In genomic region chr17:51085150-51085805, GRCh38 we compare ENCODE assay signal across 15 cellular contexts. TPM values are rescaled to one million over a fixed set of nuclear protein-coding genes. Genes with fewer than 3 reads are reported as not detected.
DNase-seq lines count a peak whose midpoint lies in the region; ATAC-seq and TF ChIP-seq lines count a peak whose summit lies in the region.
"Had no signal": no experiment of that assay in that cellular context is flagged by ENCODE, and none has a peak within 500 bp of the region (broad histone marks: within the 10 kb centered on the region; RNA-seq: fewer than 3 reads in every experiment).

No MANE protein-coding gene starts in this region.

- BruUV-seq in OCI-LY7 (replicated peaks; lab: Mats Ljungman, UMichigan), result no TSS peak

- no peak overlapping the region for H2AFZ ChIP-seq in OCI-LY7 (ENCODE audit: low read length)

- intact Hi-C loops in OCI-LY7 (cut with micrococcal nuclease; ENCODE audit: unreplicated experiment), result no loop called here

- H3K4me2 ChIP-seq in OCI-LY7 (ENCODE audit: low read length), result no peak overlapping the region

- no peaks in the 10 kb centered on the region for H3K9me3 ChIP-seq in OCI-LY7 (ENCODE audit: low read length)
- H3K9me3 ChIP-seq: heart left ventricle, prostate gland had no signal

- no peaks in the 10 kb centered on the region for H3K9me2 ChIP-seq in OCI-LY7 (ENCODE audit: insufficient read depth, low read length)

- H3K4me1 ChIP-seq in OCI-LY7 (ENCODE audit: insufficient read depth, low read length, poor library complexity, severe bottlenecking), result peaks cover 20% of the 10 kb centered on the region
- H3K4me1 ChIP-seq: prostate gland had no signal

- DNase-seq in AG10803 (ENCODE audit: low read depth), result peak; percentile 10
- peak; percentile 9 for DNase-seq in LoVo (ENCODE audit: low spot score)
- peak; percentile 68 for DNase-seq in amniotic epithelial cell (ENCODE audit: low read depth)
- peak; percentile 25 for DNase-seq in glomerular endothelial cell (ENCODE audit: extremely low read depth, low read depth, low spot score)
- no peak for DNase-seq in T-helper 1 cell
- no peak for DNase-seq in NCI-H510A treated with DMSO at 0.1 percent for 48 hours (lab: John Stamatoyannopoulos, UW)
- DNase-seq in OCI-LY7 (ENCODE audit: low spot score), result no peak
- DNase-seq: activated gamma-delta T cell; effector memory CD4-positive, alpha-beta T cell; heart left ventricle; KBM-7; NCI-H146; T1000 had no signal

- peaks cover 5% of the 10 kb centered on the region; the same call in 1 of the 2 replicates for H4K20me1 ChIP-seq in OCI-LY7 (ENCODE audit: insufficient read depth, low read length)

- TF ChIP-seq CTCF in AG10803 (conservative IDR thresholded peaks at IDR 0.05; ENCODE audit: low read length) (no peak), OCI-LY7 (conservative IDR thresholded peaks at IDR 0.05; ENCODE audit: low read length) (no peak)

- H3K27ac ChIP-seq in OCI-LY7 (ENCODE audit: low read depth, low read length, poor library complexity, severe bottlenecking), result no peak overlapping the region
- H3K27ac ChIP-seq: heart left ventricle, prostate gland had no signal

- no peak for ATAC-seq in GM19455 (IDR thresholded peaks at IDR 0.05; ENCODE audit: unreplicated experiment)
- ATAC-seq: heart left ventricle had no signal

- POLR2A ChIA-PET in OCI-LY7 (lab: Charles Lee), result interaction anchor here (0.7 to 1.2 kb wide), 4 partner anchors 12 to 289 kb away, joined by 3 to 4 read pairs (median 3); no protein-coding TSS in a partner anchor

- H3K36me3 ChIP-seq in OCI-LY7 (ENCODE audit: insufficient read depth, low read length), result no peaks in the 10 kb centered on the region
- H3K36me3 ChIP-seq: heart left ventricle, prostate gland had no signal

- CTCF ChIA-PET in OCI-LY7 (lab: Charles Lee; ENCODE audit: unreplicated experiment), result no interaction called here

- H3K79me2 ChIP-seq in OCI-LY7 (ENCODE audit: insufficient read depth, low read depth, low read length), result peaks cover 68% of the 10 kb centered on the region

- H3K4me3 ChIP-seq in AG10803 (ENCODE audit: low read length) (no peak overlapping the region), OCI-LY7 (ENCODE audit: low read depth, low read length, poor library complexity, severe bottlenecking) (no peak overlapping the region)
- H3K4me3 ChIP-seq: heart left ventricle, prostate gland had no signal

RNA-seq across cellular contexts. Expression of gene SPAG9, which starts 35.4 kb away (rescaled TPM):
- total RNA-seq in glomerular endothelial cell (53.1 and 117 TPM in 2 replicates), OCI-LY7 (2022) (75.5 and 87.9 TPM in 2 replicates)
- total RNA-seq in OCI-LY7 (2014; rRNA removed; shearing (Covaris generic)), result 61.1 and 78.9 TPM in 2 replicates

Comparison
In these comparisons a context has a peak if more than half of its experiments do, and no peak if none do; other contexts are left out.
1. DNase-seq: peak in AG10803 (single experiment), LoVo (single experiment), amniotic epithelial cell (single experiment) and glomerular endothelial cell (single experiment); none in T-helper 1 cell (0 of 5), NCI-H510A treated with DMSO at 0.1 percent for 48 hours (single experiment) and OCI-LY7 (single experiment).